29 cellular contexts compared by ENCODE assay signal in genomic region chr2:178076130-178076529, GRCh38. TPM values are rescaled to one million over a fixed set of nuclear protein-coding genes. Genes with fewer than 3 reads are reported as not detected.
"Had no signal": no experiment of that assay in that cellular context is flagged by ENCODE, and none has a peak within 500 bp of the region (broad histone marks: within the 10 kb centered on the region; RNA-seq: fewer than 3 reads in every experiment).

No MANE protein-coding gene starts in this region.

- H3K36me3 ChIP-seq: stomach, suprapubic skin, thoracic aorta, thyroid gland, tibial artery, tibial nerve, transverse colon, upper lobe of left lung, upper lobe of right lung, uterus, vagina had no signal

- H3K4me3 ChIP-seq: stomach, suprapubic skin, testis, thoracic aorta, thyroid gland, tibial artery, tibial nerve, transverse colon, upper lobe of left lung, upper lobe of right lung, uterus, vagina had no signal

- H3K27ac ChIP-seq: stomach, suprapubic skin, testis, thoracic aorta, thyroid gland, tibial artery, tibial nerve, transverse colon, upper lobe of left lung, upper lobe of right lung, uterus, vagina had no signal

- H3K36me3 Mint-ChIP-seq: stimulated activated effector memory CD8-positive, alpha-beta T cell treated with anti-CD3 and anti-CD28 coated beads, Interleukin-12 subunit alpha, Interleukin-12 subunit beta, amount 100 ng/mL, for 72 hours; stimulated activated memory B cell treated with anti-CD40 and anti-IgM and Interleukin-4, amounts not matched to agents 10 μg/mL and 1 μg/mL and 100 μg/mL, for 72 hours; type B pancreatic cell had no signal

- H3K4me1 ChIP-seq: testis, upper lobe of right lung, uterus had no signal

- H3K27ac Mint-ChIP-seq: stimulated activated effector memory CD8-positive, alpha-beta T cell treated with anti-CD3 and anti-CD28 coated beads, Interleukin-12 subunit alpha, Interleukin-12 subunit beta, amount 100 ng/mL, for 72 hours; stimulated activated memory B cell treated with anti-CD40 and anti-IgM and Interleukin-4, amounts not matched to agents 10 μg/mL and 1 μg/mL and 100 μg/mL, for 72 hours; stimulated activated naive B cell treated with anti-CD40 and anti-IgM and Interleukin-4, amounts not matched to agents 10 μg/mL and 1 μg/mL and 100 μg/mL, for 72 hours; stimulated activated naive CD8-positive, alpha-beta T cell treated with anti-CD3 and anti-CD28 coated beads, Interleukin-15, amount 100 ng/mL, for 72 hours; stimulated activated naive CD8-positive, alpha-beta T cell treated with anti-CD3 and anti-CD28 coated beads, Interleukin-15, Interleukin-2, amounts not matched to agents 100 ng/mL and 50 ng/mL, for 24 hours; type B pancreatic cell had no signal

- ATAC-seq: stimulated activated effector memory CD8-positive, alpha-beta T cell treated with anti-CD3 and anti-CD28 coated beads, Interleukin-12 subunit alpha, Interleukin-12 subunit beta, amount 100 ng/mL, for 72 hours; stimulated activated memory B cell treated with anti-CD40 and anti-IgM and Interleukin-4, amounts not matched to agents 10 μg/mL and 1 μg/mL and 100 μg/mL, for 72 hours; stimulated activated naive B cell treated with anti-CD40 and anti-IgM and Interleukin-4, amounts not matched to agents 10 μg/mL and 1 μg/mL and 100 μg/mL, for 72 hours; stimulated activated naive CD8-positive, alpha-beta T cell treated with anti-CD3 and anti-CD28 coated beads, Interleukin-15, amount 100 ng/mL, for 72 hours; stimulated activated naive CD8-positive, alpha-beta T cell treated with anti-CD3 and anti-CD28 coated beads, Interleukin-15, Interleukin-2, amounts not matched to agents 100 U/mL and 50 U/mL, for 24 hours; upper lobe of right lung had no signal

- H3K9me3 Mint-ChIP-seq: stimulated activated effector memory CD8-positive, alpha-beta T cell treated with anti-CD3 and anti-CD28 coated beads, Interleukin-12 subunit alpha, Interleukin-12 subunit beta, amount 100 ng/mL, for 72 hours; stimulated activated memory B cell treated with anti-CD40 and anti-IgM and Interleukin-4, amounts not matched to agents 10 μg/mL and 1 μg/mL and 100 μg/mL, for 72 hours; stimulated activated naive CD8-positive, alpha-beta T cell treated with anti-CD3 and anti-CD28 coated beads, Interleukin-15, amount 100 ng/mL, for 72 hours had no signal

- H3K4me3 Mint-ChIP-seq: stimulated activated effector memory CD8-positive, alpha-beta T cell treated with anti-CD3 and anti-CD28 coated beads, Interleukin-12 subunit alpha, Interleukin-12 subunit beta, amount 100 ng/mL, for 72 hours; stimulated activated memory B cell treated with anti-CD40 and anti-IgM and Interleukin-4, amounts not matched to agents 10 μg/mL and 1 μg/mL and 100 μg/mL, for 72 hours; stimulated activated naive B cell treated with anti-CD40 and anti-IgM and Interleukin-4, amounts not matched to agents 10 μg/mL and 1 μg/mL and 100 μg/mL, for 72 hours; stimulated activated naive CD8-positive, alpha-beta T cell treated with anti-CD3 and anti-CD28 coated beads, Interleukin-15, amount 100 ng/mL, for 72 hours; stimulated activated naive CD8-positive, alpha-beta T cell treated with anti-CD3 and anti-CD28 coated beads, Interleukin-15, Interleukin-2, amounts not matched to agents 100 ng/mL and 50 ng/mL, for 24 hours; type B pancreatic cell had no signal

- H3K9me3 ChIP-seq: suprapubic skin, testis, thoracic aorta, thyroid gland, tibial artery, transverse colon, upper lobe of left lung, upper lobe of right lung, uterus, vagina had no signal

- H3K27me3 ChIP-seq: testis, thyroid gland, tibial artery, transverse colon, upper lobe of left lung, uterus, vagina had no signal

- DNase-seq: stimulated activated CD4-positive, alpha-beta T cell treated with anti-CD3 and anti-CD28 coated beads, Interleukin-2, amount 100 ng/mL, for 48 hours; stimulated activated CD4-positive, alpha-beta T cell treated with anti-CD3 and anti-CD28 coated beads, Interleukin-4, amount 100 ng/mL, for 1 hour; stimulated activated CD4-positive, alpha-beta T cell treated with anti-CD3 and anti-CD28 coated beads, Interleukin-4, amount 100 ng/mL, for 24 hours; stimulated activated CD4-positive, alpha-beta T cell treated with anti-CD3 and anti-CD28 coated beads, Interleukin-4, amount 100 ng/mL, for 4 hours; stimulated activated CD8-positive, alpha-beta memory T cell treated with anti-CD3 and anti-CD28 coated beads, Interleukin-4, amount 100 ng/mL, for 48 hours; stimulated activated naive B cell treated with anti-CD40 and anti-IgM and Interleukin-4, amounts not matched to agents 10 μg/mL and 1 μg/mL and 100 μg/mL, for 72 hours; stimulated activated naive CD4-positive, alpha-beta T cell; stimulated activated naive CD4-positive, alpha-beta T cell treated with Interleukin-2 at 50 U/mL for 16 hours; stimulated activated naive CD8-positive, alpha-beta T cell treated with anti-CD3 and anti-CD28 coated beads, Interleukin-15, amount 100 ng/mL, for 72 hours; stimulated activated naive CD8-positive, alpha-beta T cell treated with anti-CD3 and anti-CD28 coated beads, Interleukin-15, Interleukin-2, amounts not matched to agents 100 U/mL and 50 U/mL, for 24 hours; stomach; substantia nigra; testis; thyroid gland; tibial artery; transverse colon; trophoblast cell; upper lobe of left lung; upper lobe of right lung; uterus had no signal

- FAIRE-seq: urothelium cell line had no signal

RNA-seq across cellular contexts. Expression of gene PDE11A, which starts 3.6 kb away (rescaled TPM):
- total RNA-seq: upper lobe of right lung had no signal
